11 cellular contexts compared by ENCODE assay signal in genomic region chr1:164651378-164651951, GRCh38.
A peak's percentile ranks its signal among the peaks of the same experiment; 100 is the strongest.
DNase-seq lines count a peak whose midpoint lies in the region; ATAC-seq, FAIRE-seq and TF ChIP-seq lines count a peak whose summit lies in the region.
"Had no signal": no experiment of that assay in that cellular context is flagged by ENCODE, and none has a peak within 500 bp of the region (broad histone marks: within the 10 kb centered on the region; RNA-seq: fewer than 3 reads in every experiment).

No MANE protein-coding gene starts in this region.

- no peak for FAIRE-seq in RCC 7860 (lab: Jason Lieb, UNC)

- H3K4me3 ChIP-seq in HCT116 (replicated peaks in 1 of 2; ENCODE audit: low read depth in 1 of 2, low read length in 2 of 2) = peak overlapping the region in 1 of 2 experiments; percentile 15; a peak in 1 of 4 replicates
- H3K4me3 ChIP-seq: lung had no signal

- no peaks in the 10 kb centered on the region for H3K36me3 ChIP-seq in HCT116 (ENCODE audit: control insufficient read depth in 1 of 2, insufficient read depth in 2 of 2, low read length in 2 of 2)

- peak; percentile 19 for DNase-seq in HCT116 (ENCODE audit: low read depth, low spot score)
- peak; percentile 50 for DNase-seq in RCC 7860 (ENCODE audit: low spot score)
- DNase-seq in foreskin keratinocyte = peak in 1 of 2 donors; percentile 41
- peak; percentile 57 for DNase-seq in retina
- DNase-seq in activated CD4-positive, CD25-positive, alpha-beta regulatory T cell (lab: John Stamatoyannopoulos, UW) = no peak
- DNase-seq in activated CD4-positive, alpha-beta T cell treated with anti-CD3 and anti-CD28 coated beads, Interleukin-2, amount 50 U/mL, for 1 hour = no peak
- no peak for DNase-seq in foreskin melanocyte
- DNase-seq: central memory CD4-positive, alpha-beta T cell; NCI-H1092 had no signal

- H3K9me3 ChIP-seq in HCT116 (ENCODE audit: control insufficient read depth in 1 of 2, insufficient read depth in 1 of 2, low read depth in 1 of 2, low read length in 2 of 2) = no peaks in the 10 kb centered on the region

- BruUV-seq in HCT116 (replicated peaks; lab: Mats Ljungman, UMichigan) = no TSS peak

- RAD21 ChIA-PET in HCT116 (lab: Charles Lee; ENCODE audit: low non-redundant PET in 1 of 2, low total read pairs in 2 of 2, uncharacterized antibody in 2 of 2, unreplicated experiment in 2 of 2) = interaction anchor here in 1 of 2 experiments (0.7 kb wide), 1 partner anchor 8 kb away, joined by 6 read pairs; no protein-coding TSS in a partner anchor

- TF ChIP-seq CTCF in HCT116 (IDR thresholded peaks at IDR 0.05 in 2 of 3, conservative IDR thresholded peaks at IDR 0.05 in 1 of 3; ENCODE audit: borderline replicate concordance in 1 of 3, insufficient read depth in 1 of 3, low read depth in 2 of 3, low read length in 2 of 3) (no peak), foreskin keratinocyte (conservative IDR thresholded peaks at IDR 0.05) (no peak)

- intact Hi-C loops in HCT116 (cut with micrococcal nuclease) = no loop called here

- peak overlapping the region; percentile 59 for H3K4me2 ChIP-seq in HCT116 (ENCODE audit: low read length)

- no peaks in the 10 kb centered on the region for H3K9me2 ChIP-seq in HCT116 (ENCODE audit: insufficient read depth)

- ATAC-seq in HCT116 (peak; percentile 59), foreskin keratinocyte (peak; percentile 21), GM18867 (IDR thresholded peaks at IDR 0.05; ENCODE audit: unreplicated experiment) (no peak)

- no peak overlapping the region for H2AFZ ChIP-seq in HCT116 (ENCODE audit: low read depth, low read length, poor library complexity, severe bottlenecking)

- H3K79me2 ChIP-seq in HCT116 (ENCODE audit: insufficient read depth, low read length) = no peaks in the 10 kb centered on the region

- POLR2A ChIA-PET in HCT116 (lab: Charles Lee) = no interaction called here

- H3K27ac ChIP-seq in HCT116 (ENCODE audit: low read depth, low read length) (peak overlapping the region; percentile 22), foreskin keratinocyte (no peak overlapping the region)

- H3K27me3 ChIP-seq in HCT116 (ENCODE audit: insufficient read depth, low read length) = no peaks in the 10 kb centered on the region
- no peaks in the 10 kb centered on the region for H3K27me3 ChIP-seq in foreskin keratinocyte

- H3K9ac ChIP-seq in HCT116 (ENCODE audit: low read length) = no peak overlapping the region

- TF ChIP-seq RAD21 in HCT116 (IDR thresholded peaks at IDR 0.05; ENCODE audit: low read depth) = no peak

- H3K4me1 ChIP-seq in HCT116 (ENCODE audit: control insufficient read depth in 1 of 2, insufficient read depth in 2 of 2, low read length in 2 of 2) = peaks cover 41 to 44% of the 10 kb centered on the region in 2 experiments
- H3K4me1 ChIP-seq in foreskin keratinocyte = peaks cover 11% of the 10 kb centered on the region

- H4K20me1 ChIP-seq in HCT116 (ENCODE audit: insufficient read depth) = no peaks in the 10 kb centered on the region

- CTCF ChIA-PET in HCT116 (lab: Charles Lee) = no interaction called here

- TF ChIP-seq POLR2A in HCT116 (IDR thresholded peaks at IDR 0.05; ENCODE audit: borderline replicate concordance, extremely low read depth, insufficient read depth, insufficient read length) = no peak

TF ChIP-seq in HCT116, 20 proteins besides CTCF, POLR2A, EP300 and RAD21:
- no peak for TF ChIP-seq SRF (IDR thresholded peaks at IDR 0.05; ENCODE audit: low read depth)
- TF ChIP-seq CBX3 (IDR thresholded peaks at IDR 0.05; ENCODE audit: low read depth) = 0 out of 2 replicates have a peak, but pooled peaks have one; percentile 19
- TF ChIP-seq ATF3 (IDR thresholded peaks at IDR 0.05) = no peak
- TF ChIP-seq YY1 (IDR thresholded peaks at IDR 0.05; ENCODE audit: extremely low read depth, insufficient replicate concordance, low read depth, low read length) = no peak
- peak; percentile 37; the same call in 1 of the 2 replicates for TF ChIP-seq JUND (IDR thresholded peaks at IDR 0.05)
- TF ChIP-seq ZFX (IDR thresholded peaks at IDR 0.05) = no peak
- TF ChIP-seq POLR2AphosphoS5 (IDR thresholded peaks at IDR 0.05; ENCODE audit: low read depth, low read length) = no peak
- TF ChIP-seq SP1 (IDR thresholded peaks at IDR 0.05; ENCODE audit: low read depth) = peak; percentile 57; the same call in 1 of the 2 replicates
- TF ChIP-seq TCF7L2 (IDR thresholded peaks at IDR 0.05; ENCODE audit: borderline replicate concordance, extremely low read depth, insufficient read depth, insufficient read length) = no peak
TF ChIP-seq in HCT116: peak in this region for 3.

Comparison
In these comparisons a context has a peak if more than half of its experiments do, and no peak if none do; other contexts are left out.
1. DNase-seq: peak in HCT116 (single experiment), RCC 7860 (single experiment) and retina (single experiment); none in activated CD4-positive, CD25-positive, alpha-beta regulatory T cell (0 of 4), activated CD4-positive, alpha-beta T cell treated with anti-CD3 and anti-CD28 coated beads, Interleukin-2, amount 50 U/mL, for 1 hour (single experiment) and foreskin melanocyte (single experiment).